1 cellular context compared by ENCODE assay signal in genomic region chr7:108120943-108121342, GRCh38.
A peak's percentile ranks its signal among the peaks of the same experiment; 100 is the strongest.
TF ChIP-seq lines count a peak whose summit lies in the region.

No MANE protein-coding gene starts in this region.

TF ChIP-seq in H1, 55 proteins besides CTCF, POLR2A, EP300 and RAD21:
- no peak for TF ChIP-seq SP1 (IDR thresholded peaks at IDR 0.05; ENCODE audit: low read depth, low read length)
- no peak for TF ChIP-seq SAP30 (IDR thresholded peaks at IDR 0.05; ENCODE audit: insufficient read depth, insufficient replicate concordance, low read length)
- TF ChIP-seq HDAC6 (IDR thresholded peaks at IDR 0.05; ENCODE audit: low read depth, low read length), result no peak
- no peak for TF ChIP-seq NANOG (IDR thresholded peaks at IDR 0.05; ENCODE audit: insufficient read depth, low read depth, low read length, poor library complexity, severe bottlenecking)
- peak; percentile 39; the same call in 1 of the 2 replicates for TF ChIP-seq CEBPB (IDR thresholded peaks at IDR 0.05; ENCODE audit: low read depth, low read length)
- TF ChIP-seq SIX5 (IDR thresholded peaks at IDR 0.05; ENCODE audit: low read depth, low read length), result no peak
- no peak for TF ChIP-seq CREB1 (IDR thresholded peaks at IDR 0.05)
- no peak for TF ChIP-seq CTBP2 (IDR thresholded peaks at IDR 0.05; ENCODE audit: borderline replicate concordance, insufficient read depth, insufficient read length, low read length)
